ENCODE assay signal across 8 cellular contexts in genomic region chr6:11323666-11324452, GRCh38.
DNase-seq lines count a peak whose midpoint lies in the region; TF ChIP-seq lines count a peak whose summit lies in the region.
"Had no signal": no experiment of that assay in that cellular context is flagged by ENCODE, and none has a peak within 500 bp of the region (broad histone marks: within the 10 kb centered on the region; RNA-seq: fewer than 3 reads in every experiment).

No MANE protein-coding gene starts in this region.

- DNase-seq in NB4 (ENCODE audit: low read depth) (peak; percentile 100), globus pallidus (ENCODE audit: low spot score) (peak; percentile 26), renal cortical epithelial cell (ENCODE audit: low read depth) (peak; percentile 69), prostate gland (ENCODE audit: low spot score) (no peak), NCI-H1417 treated with DMSO at 0.1 percent for 48 hours (lab: John Stamatoyannopoulos, UW) (no peak), NCI-H345 (lab: John Stamatoyannopoulos, UW) (no peak)
- DNase-seq: NCI-H1092 had no signal

- TF ChIP-seq CTCF in NB4 (IDR thresholded peaks at IDR 0.05; ENCODE audit: low read depth, low read length) = peak; percentile 31
- TF ChIP-seq CTCF in prostate gland (IDR thresholded peaks at IDR 0.05) = no peak

- H3K4me1 ChIP-seq in prostate gland (replicated peaks) = no peaks in the 10 kb centered on the region

- 73% methylated on average over 16 of the region's 16 CpGs for WGBS in prostate gland

- H3K27me3 ChIP-seq in prostate gland (replicated peaks; ENCODE audit: insufficient read depth) = no peaks in the 10 kb centered on the region

- TF ChIP-seq POLR2A in GM19193 (IDR thresholded peaks at IDR 0.05; ENCODE audit: extremely low read depth, insufficient read depth, insufficient read length) (peak; percentile 10), NB4 (IDR thresholded peaks at IDR 0.05; ENCODE audit: extremely low read depth, insufficient read length) (peak; percentile 55), prostate gland (IDR thresholded peaks at IDR 0.05) (no peak)

- H3K36me3 ChIP-seq in prostate gland = no peaks in the 10 kb centered on the region

- intact Hi-C loops in prostate gland (cut with DNase I) = no loop called here

- no peaks in the 10 kb centered on the region for H3K9me3 ChIP-seq in prostate gland

- no peak overlapping the region for H3K27ac ChIP-seq in prostate gland

- peak overlapping the region; percentile 53 for H3K4me3 ChIP-seq in NB4 (ENCODE audit: low read depth, low read length)
- H3K4me3 ChIP-seq in prostate gland = no peak overlapping the region

Comparison
In these comparisons a context has a peak if more than half of its experiments do, and no peak if none do; other contexts are left out.
1. DNase-seq: peak in NB4 (single experiment), globus pallidus (single experiment) and renal cortical epithelial cell (single experiment); none in prostate gland (single experiment), NCI-H1417 treated with DMSO at 0.1 percent for 48 hours (single experiment) and NCI-H345 (single experiment).